ENCODE assay signal across 8 cellular contexts in the genomic region with DNA sequence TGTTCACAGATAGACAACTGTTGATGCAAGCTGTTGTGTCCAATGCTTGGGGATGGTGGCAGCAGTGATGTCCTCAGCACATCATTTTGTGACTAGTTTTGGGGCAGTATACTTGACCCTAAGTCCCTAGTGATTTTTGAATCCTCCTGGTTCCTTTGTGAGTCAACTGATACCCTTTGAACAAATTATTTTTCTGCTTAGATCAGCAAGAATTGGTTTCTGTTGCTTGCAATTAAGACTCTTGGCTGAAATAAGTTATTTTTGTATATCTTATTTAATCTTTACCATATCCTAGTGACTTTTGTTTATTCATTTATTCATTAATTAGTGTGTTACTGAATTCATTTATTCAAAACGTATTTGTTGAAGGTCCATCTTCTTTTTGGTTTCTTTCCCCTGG.
"Had no signal": no experiment of that assay in that cellular context is flagged by ENCODE, and none has a peak within 500 bp of the region (broad histone marks: within the 10 kb centered on the region; RNA-seq: fewer than 3 reads in every experiment).

No MANE protein-coding gene starts in this region.

- H3K9me3 Mint-ChIP-seq: H9 had no signal

- DNase-seq: GM23248, GOT3, H9, HCEC 1CT, KBM-7 had no signal

- H3K4me3 ChIP-seq: GM23248 had no signal

- H3K4me3 Mint-ChIP-seq: H9 had no signal

- H3K9ac ChIP-seq: GM23248, KMS-11 had no signal

- H2AFZ ChIP-seq: GM23248 had no signal

- H3K27ac Mint-ChIP-seq: H9 had no signal

- H3K4me2 ChIP-seq: KMS-11 had no signal

- FAIRE-seq: H54, HTR-8/SVneo had no signal

- H3K27ac ChIP-seq: GM23248, KMS-11 had no signal
